In the genomic region with DNA sequence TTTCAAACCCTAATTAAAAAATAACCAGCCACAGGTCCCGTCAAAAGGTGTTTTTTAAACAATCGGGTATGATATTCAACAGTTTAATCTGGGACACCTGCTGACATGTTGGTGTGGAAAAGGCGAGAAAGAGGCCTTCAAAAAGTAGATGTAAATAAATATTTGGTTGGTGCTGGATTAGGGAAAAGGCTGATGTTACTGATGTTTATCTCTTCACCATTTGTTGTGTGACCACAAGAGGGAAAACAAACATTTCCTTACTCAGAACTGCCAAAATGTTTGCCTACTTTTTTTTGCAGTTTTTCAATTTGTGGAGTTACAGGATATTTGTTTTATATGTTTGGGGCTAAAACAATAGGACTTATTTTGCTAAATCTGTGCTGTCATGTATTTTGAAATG, we compare ENCODE assay signal across 8 cellular contexts. TPM values are rescaled to one million over a fixed set of nuclear protein-coding genes. Genes with fewer than 3 reads are reported as not detected.
DNase-seq lines count a peak whose midpoint lies in the region; ATAC-seq and TF ChIP-seq lines count a peak whose summit lies in the region.

No MANE protein-coding gene starts in this region.

- no peaks in the 10 kb centered on the region for H3K9me3 ChIP-seq in cardiac muscle cell (ENCODE audit: low read depth)
- no peaks in the 10 kb centered on the region for H3K9me3 ChIP-seq in uterus

- no peaks in the 10 kb centered on the region for H3K27me3 ChIP-seq in cardiac muscle cell
- no peaks in the 10 kb centered on the region for H3K27me3 ChIP-seq in uterus

- intact Hi-C loops in cardiac septum (cut with DNase I) (loop anchor here (5.0 kb wide), 1 partner anchor 119 kb away; no protein-coding TSS in a partner anchor), uterus (cut with DNase I; ENCODE audit: low total_unique reads) (no loop called here)

- DNase-seq in cardiac muscle cell (ENCODE audit: low read depth in 1 of 2, low spot score in 1 of 2) (peak in 1 of 2 donors; percentile 25), cardiac septum (ENCODE audit: low spot score) (no peak), mesothelial cell of epicardium (ENCODE audit: low spot score in 2 of 2, unreplicated experiment in 2 of 2) (no peak), uterus (no peak), MV-4-11 (lab: John Stamatoyannopoulos, UW) (no peak), kidney tubule cell (ENCODE audit: low spot score) (no peak)

- ATAC-seq in GM19351 (IDR thresholded peaks at IDR 0.05; ENCODE audit: unreplicated experiment) = no peak

- H3K36me3 ChIP-seq in cardiac muscle cell (no peaks in the 10 kb centered on the region), uterus (no peaks in the 10 kb centered on the region)

- peaks cover 5% of the 10 kb centered on the region for H3K4me1 ChIP-seq in cardiac muscle cell (ENCODE audit: low read depth)
- no peaks in the 10 kb centered on the region for H3K4me1 ChIP-seq in uterus

- TF ChIP-seq CTCF in cardiac muscle cell (IDR thresholded peaks at IDR 0.05; ENCODE audit: low read depth, low read length) = no peak
- TF ChIP-seq CTCF in mesothelial cell of epicardium (IDR thresholded peaks at IDR 0.05; ENCODE audit: unreplicated experiment) = no peak
- TF ChIP-seq CTCF in uterus (IDR thresholded peaks at IDR 0.05) = peak in 1 of 4 experiments; percentile 31

- peaks cover 2% of the 10 kb centered on the region for H3K36me3 Mint-ChIP-seq in mesothelial cell of epicardium

- no peaks in the 10 kb centered on the region for H3K9me3 Mint-ChIP-seq in mesothelial cell of epicardium

- peaks cover 41% of the 10 kb centered on the region for H3K4me1 Mint-ChIP-seq in mesothelial cell of epicardium

- H3K27ac Mint-ChIP-seq in mesothelial cell of epicardium = peak overlapping the region; percentile 30

- no peak for TF ChIP-seq POLR2A in uterus (IDR thresholded peaks at IDR 0.05)

- H3K4me3 ChIP-seq in cardiac muscle cell (peak overlapping the region; percentile 91), uterus (peak overlapping the region; percentile 57 to 68)

- H3K4me3 Mint-ChIP-seq in mesothelial cell of epicardium = peak overlapping the region; percentile 84

- H3K27ac ChIP-seq in cardiac muscle cell = no peak overlapping the region
- peak overlapping the region; percentile 88 for H3K27ac ChIP-seq in cingulate gyrus (ENCODE audit: low read depth, low read length)
- peak overlapping the region; percentile 70 to 88 for H3K27ac ChIP-seq in uterus

- H3K27me3 Mint-ChIP-seq in mesothelial cell of epicardium (ENCODE audit: low read depth) = no peaks in the 10 kb centered on the region

RNA-seq across cellular contexts. Expression of a gene that starts 0.7 kb away (rescaled TPM):
- 9.4 and 17.1 TPM in 2 replicates for total RNA-seq in cardiac muscle cell
- polyA plus RNA-seq in cardiac muscle cell = 7.2 and 13.5 TPM in 2 replicates
- 20.5 TPM for total RNA-seq in cardiac septum
- total RNA-seq in mesothelial cell of epicardium = 24.0 to 30.2 TPM (median 28.7 TPM) in 3 replicates
- total RNA-seq in uterus = 10 to 100 TPM; 31.2 to 79.9 (median 54.3) TPM
